1 cellular context compared by ENCODE assay signal in the genomic region with DNA sequence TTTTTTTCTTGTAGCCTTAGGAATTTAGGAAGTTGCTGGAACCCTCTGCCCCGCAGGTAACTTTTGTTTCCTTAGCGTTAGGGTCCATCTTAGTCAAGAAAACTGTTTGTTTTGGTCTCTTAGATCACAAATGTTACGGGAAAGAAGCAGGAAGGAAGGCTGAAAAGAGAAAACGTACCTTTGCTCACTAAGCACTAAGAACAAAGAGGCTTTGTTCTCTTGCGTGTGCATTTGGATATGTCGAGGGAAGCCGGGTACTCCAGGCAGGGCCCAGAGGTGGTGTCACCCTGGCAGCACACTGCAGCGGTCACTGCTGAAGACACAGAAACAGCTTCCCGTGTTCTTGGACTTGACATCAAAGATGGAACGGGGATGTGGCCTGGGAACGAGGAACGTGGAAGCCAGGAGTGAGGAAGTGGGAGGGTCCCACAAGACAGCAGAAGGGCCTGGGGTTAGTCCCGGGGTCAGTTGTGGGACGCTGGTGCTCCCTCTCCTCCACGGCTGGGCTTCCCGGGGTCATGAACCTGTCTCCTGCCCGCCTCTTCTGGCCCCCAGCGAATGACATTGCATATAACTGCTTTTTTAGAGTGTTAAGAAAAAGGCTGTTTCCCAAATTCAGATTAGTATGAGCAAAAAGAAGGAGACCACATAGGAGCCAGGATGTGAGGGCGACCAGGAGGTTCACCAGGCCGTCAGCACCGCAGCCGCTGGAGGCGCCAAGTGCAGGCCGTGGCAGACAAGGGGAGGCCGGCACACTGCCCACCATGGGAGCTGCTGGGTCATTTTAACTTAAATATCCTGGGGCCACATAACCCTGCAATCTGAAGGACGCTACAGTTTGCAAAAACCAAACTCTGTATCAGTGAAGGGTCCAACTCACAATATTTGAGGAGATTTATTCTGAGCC.
TF ChIP-seq lines count a peak whose summit lies in the region.

No MANE protein-coding gene starts in this region.

TF ChIP-seq in HepG2, 621 proteins besides CTCF, POLR2A, EP300 and RAD21 (continued from another document and continues in another):
- TF ChIP-seq, protein P1, sequence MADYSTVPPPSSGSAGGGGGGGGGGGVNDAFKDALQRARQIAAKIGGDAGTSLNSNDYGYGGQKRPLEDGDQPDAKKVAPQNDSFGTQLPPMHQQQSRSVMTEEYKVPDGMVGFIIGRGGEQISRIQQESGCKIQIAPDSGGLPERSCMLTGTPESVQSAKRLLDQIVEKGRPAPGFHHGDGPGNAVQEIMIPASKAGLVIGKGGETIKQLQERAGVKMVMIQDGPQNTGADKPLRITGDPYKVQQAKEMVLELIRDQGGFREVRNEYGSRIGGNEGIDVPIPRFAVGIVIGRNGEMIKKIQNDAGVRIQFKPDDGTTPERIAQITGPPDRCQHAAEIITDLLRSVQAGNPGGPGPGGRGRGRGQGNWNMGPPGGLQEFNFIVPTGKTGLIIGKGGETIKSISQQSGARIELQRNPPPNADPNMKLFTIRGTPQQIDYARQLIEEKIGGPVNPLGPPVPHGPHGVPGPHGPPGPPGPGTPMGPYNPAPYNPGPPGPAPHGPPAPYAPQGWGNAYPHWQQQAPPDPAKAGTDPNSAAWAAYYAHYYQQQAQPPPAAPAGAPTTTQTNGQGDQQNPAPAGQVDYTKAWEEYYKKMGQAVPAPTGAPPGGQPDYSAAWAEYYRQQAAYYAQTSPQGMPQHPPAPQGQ (CRISPR knock-in tag; IDR thresholded peaks at IDR 0.05; ENCODE audit: borderline replicate concordance), result 0 out of 2 replicates have a peak, but pooled peaks have one; percentile 41
- TF ChIP-seq HCFC1 (IDR thresholded peaks at IDR 0.05; ENCODE audit: low read depth, low read length) (no peak), ZNF317 (CRISPR knock-in tag; IDR thresholded peaks at IDR 0.05) (no peak), GZF1 (CRISPR knock-in tag; IDR thresholded peaks at IDR 0.05) (no peak), PHF8 (CRISPR knock-in tag; IDR thresholded peaks at IDR 0.05) (peak; percentile 45; the same call in 1 of the 2 replicates), RCOR2 (CRISPR knock-in tag; IDR thresholded peaks at IDR 0.05) (peak; percentile 45; the same call in 1 of the 2 replicates), SOX5 (CRISPR knock-in tag; IDR thresholded peaks at IDR 0.05; ENCODE audit: borderline replicate concordance) (peak; percentile 89), ATAD3A (CRISPR knock-in tag; IDR thresholded peaks at IDR 0.05) (no peak), ZNF781 (CRISPR knock-in tag; IDR thresholded peaks at IDR 0.05; ENCODE audit: borderline replicate concordance, not compliant biosample characterization) (no peak), ZNF567 (CRISPR knock-in tag; IDR thresholded peaks at IDR 0.05; ENCODE audit: borderline replicate concordance) (no peak), HNRNPLL (IDR thresholded peaks at IDR 0.05; ENCODE audit: low read depth, low read length, poor library complexity, severe bottlenecking) (peak; percentile 8), SMARCC2 (IDR thresholded peaks at IDR 0.05) (no peak), GABPA (IDR thresholded peaks at IDR 0.05; ENCODE audit: low read depth, low read length) (no peak), GABPA (CRISPR knock-in tag; IDR thresholded peaks at IDR 0.05; ENCODE audit: low read depth) (0 out of 2 replicates have a peak, but pooled peaks have one; percentile 39), ZNF678 (CRISPR knock-in tag; IDR thresholded peaks at IDR 0.05) (no peak), ZNF510 (CRISPR knock-in tag; IDR thresholded peaks at IDR 0.05; ENCODE audit: low read depth) (0 out of 2 replicates have a peak, but pooled peaks have one; percentile 17), NONO (IDR thresholded peaks at IDR 0.05) (no peak), NONO (CRISPR knock-in tag; conservative IDR thresholded peaks at IDR 0.05) (no peak), RFX1 (IDR thresholded peaks at IDR 0.05) (no peak), NPAS2 (CRISPR knock-in tag; IDR thresholded peaks at IDR 0.05; ENCODE audit: borderline replicate concordance) (no peak), TEAD2 (CRISPR knock-in tag; IDR thresholded peaks at IDR 0.05) (no peak), ZFP90 (CRISPR knock-in tag; IDR thresholded peaks at IDR 0.05; ENCODE audit: borderline replicate concordance) (no peak), ZNF251 (CRISPR knock-in tag; IDR thresholded peaks at IDR 0.05) (no peak), RORA (CRISPR knock-in tag; IDR thresholded peaks at IDR 0.05) (no peak), TOPORS (CRISPR knock-in tag; IDR thresholded peaks at IDR 0.05) (no peak)
- TF ChIP-seq, protein P2, sequence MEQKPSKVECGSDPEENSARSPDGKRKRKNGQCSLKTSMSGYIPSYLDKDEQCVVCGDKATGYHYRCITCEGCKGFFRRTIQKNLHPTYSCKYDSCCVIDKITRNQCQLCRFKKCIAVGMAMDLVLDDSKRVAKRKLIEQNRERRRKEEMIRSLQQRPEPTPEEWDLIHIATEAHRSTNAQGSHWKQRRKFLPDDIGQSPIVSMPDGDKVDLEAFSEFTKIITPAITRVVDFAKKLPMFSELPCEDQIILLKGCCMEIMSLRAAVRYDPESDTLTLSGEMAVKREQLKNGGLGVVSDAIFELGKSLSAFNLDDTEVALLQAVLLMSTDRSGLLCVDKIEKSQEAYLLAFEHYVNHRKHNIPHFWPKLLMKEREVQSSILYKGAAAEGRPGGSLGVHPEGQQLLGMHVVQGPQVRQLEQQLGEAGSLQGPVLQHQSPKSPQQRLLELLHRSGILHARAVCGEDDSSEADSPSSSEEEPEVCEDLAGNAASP (CRISPR knock-in tag; IDR thresholded peaks at IDR 0.05; ENCODE audit: borderline replicate concordance), result peak; percentile 66; the same call in 1 of the 2 replicates
- TF ChIP-seq, protein P3, sequence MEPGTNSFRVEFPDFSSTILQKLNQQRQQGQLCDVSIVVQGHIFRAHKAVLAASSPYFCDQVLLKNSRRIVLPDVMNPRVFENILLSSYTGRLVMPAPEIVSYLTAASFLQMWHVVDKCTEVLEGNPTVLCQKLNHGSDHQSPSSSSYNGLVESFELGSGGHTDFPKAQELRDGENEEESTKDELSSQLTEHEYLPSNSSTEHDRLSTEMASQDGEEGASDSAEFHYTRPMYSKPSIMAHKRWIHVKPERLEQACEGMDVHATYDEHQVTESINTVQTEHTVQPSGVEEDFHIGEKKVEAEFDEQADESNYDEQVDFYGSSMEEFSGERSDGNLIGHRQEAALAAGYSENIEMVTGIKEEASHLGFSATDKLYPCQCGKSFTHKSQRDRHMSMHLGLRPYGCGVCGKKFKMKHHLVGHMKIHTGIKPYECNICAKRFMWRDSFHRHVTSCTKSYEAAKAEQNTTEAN (CRISPR knock-in tag; conservative IDR thresholded peaks at IDR 0.05), result no peak
- TF ChIP-seq, protein P4, sequence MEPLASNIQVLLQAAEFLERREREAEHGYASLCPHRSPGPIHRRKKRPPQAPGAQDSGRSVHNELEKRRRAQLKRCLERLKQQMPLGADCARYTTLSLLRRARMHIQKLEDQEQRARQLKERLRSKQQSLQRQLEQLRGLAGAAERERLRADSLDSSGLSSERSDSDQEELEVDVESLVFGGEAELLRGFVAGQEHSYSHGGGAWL (CRISPR knock-in tag; IDR thresholded peaks at IDR 0.05), result no peak
- TF ChIP-seq, protein P5, sequence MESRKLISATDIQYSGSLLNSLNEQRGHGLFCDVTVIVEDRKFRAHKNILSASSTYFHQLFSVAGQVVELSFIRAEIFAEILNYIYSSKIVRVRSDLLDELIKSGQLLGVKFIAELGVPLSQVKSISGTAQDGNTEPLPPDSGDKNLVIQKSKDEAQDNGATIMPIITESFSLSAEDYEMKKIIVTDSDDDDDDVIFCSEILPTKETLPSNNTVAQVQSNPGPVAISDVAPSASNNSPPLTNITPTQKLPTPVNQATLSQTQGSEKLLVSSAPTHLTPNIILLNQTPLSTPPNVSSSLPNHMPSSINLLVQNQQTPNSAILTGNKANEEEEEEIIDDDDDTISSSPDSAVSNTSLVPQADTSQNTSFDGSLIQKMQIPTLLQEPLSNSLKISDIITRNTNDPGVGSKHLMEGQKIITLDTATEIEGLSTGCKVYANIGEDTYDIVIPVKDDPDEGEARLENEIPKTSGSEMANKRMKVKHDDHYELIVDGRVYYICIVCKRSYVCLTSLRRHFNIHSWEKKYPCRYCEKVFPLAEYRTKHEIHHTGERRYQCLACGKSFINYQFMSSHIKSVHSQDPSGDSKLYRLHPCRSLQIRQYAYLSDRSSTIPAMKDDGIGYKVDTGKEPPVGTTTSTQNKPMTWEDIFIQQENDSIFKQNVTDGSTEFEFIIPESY (CRISPR knock-in tag; IDR thresholded peaks at IDR 0.05), result no peak
- TF ChIP-seq, protein P6, sequence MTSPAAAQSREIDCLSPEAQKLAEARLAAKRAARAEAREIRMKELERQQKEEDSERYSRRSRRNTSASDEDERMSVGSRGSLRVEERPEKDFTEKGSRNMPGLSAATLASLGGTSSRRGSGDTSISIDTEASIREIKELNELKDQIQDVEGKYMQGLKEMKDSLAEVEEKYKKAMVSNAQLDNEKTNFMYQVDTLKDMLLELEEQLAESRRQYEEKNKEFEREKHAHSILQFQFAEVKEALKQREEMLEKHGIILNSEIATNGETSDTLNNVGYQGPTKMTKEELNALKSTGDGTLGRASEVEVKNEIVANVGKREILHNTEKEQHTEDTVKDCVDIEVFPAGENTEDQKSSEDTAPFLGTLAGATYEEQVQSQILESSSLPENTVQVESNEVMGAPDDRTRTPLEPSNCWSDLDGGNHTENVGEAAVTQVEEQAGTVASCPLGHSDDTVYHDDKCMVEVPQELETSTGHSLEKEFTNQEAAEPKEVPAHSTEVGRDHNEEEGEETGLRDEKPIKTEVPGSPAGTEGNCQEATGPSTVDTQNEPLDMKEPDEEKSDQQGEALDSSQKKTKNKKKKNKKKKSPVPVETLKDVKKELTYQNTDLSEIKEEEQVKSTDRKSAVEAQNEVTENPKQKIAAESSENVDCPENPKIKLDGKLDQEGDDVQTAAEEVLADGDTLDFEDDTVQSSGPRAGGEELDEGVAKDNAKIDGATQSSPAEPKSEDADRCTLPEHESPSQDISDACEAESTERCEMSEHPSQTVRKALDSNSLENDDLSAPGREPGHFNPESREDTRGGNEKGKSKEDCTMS (CRISPR knock-in tag; conservative IDR thresholded peaks at IDR 0.05), result no peak
- TF ChIP-seq, protein P7, sequence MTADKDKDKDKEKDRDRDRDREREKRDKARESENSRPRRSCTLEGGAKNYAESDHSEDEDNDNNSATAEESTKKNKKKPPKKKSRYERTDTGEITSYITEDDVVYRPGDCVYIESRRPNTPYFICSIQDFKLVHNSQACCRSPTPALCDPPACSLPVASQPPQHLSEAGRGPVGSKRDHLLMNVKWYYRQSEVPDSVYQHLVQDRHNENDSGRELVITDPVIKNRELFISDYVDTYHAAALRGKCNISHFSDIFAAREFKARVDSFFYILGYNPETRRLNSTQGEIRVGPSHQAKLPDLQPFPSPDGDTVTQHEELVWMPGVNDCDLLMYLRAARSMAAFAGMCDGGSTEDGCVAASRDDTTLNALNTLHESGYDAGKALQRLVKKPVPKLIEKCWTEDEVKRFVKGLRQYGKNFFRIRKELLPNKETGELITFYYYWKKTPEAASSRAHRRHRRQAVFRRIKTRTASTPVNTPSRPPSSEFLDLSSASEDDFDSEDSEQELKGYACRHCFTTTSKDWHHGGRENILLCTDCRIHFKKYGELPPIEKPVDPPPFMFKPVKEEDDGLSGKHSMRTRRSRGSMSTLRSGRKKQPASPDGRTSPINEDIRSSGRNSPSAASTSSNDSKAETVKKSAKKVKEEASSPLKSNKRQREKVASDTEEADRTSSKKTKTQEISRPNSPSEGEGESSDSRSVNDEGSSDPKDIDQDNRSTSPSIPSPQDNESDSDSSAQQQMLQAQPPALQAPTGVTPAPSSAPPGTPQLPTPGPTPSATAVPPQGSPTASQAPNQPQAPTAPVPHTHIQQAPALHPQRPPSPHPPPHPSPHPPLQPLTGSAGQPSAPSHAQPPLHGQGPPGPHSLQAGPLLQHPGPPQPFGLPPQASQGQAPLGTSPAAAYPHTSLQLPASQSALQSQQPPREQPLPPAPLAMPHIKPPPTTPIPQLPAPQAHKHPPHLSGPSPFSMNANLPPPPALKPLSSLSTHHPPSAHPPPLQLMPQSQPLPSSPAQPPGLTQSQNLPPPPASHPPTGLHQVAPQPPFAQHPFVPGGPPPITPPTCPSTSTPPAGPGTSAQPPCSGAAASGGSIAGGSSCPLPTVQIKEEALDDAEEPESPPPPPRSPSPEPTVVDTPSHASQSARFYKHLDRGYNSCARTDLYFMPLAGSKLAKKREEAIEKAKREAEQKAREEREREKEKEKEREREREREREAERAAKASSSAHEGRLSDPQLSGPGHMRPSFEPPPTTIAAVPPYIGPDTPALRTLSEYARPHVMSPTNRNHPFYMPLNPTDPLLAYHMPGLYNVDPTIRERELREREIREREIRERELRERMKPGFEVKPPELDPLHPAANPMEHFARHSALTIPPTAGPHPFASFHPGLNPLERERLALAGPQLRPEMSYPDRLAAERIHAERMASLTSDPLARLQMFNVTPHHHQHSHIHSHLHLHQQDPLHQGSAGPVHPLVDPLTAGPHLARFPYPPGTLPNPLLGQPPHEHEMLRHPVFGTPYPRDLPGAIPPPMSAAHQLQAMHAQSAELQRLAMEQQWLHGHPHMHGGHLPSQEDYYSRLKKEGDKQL (CRISPR knock-in tag; IDR thresholded peaks at IDR 0.05; ENCODE audit: low read depth), result no peak
- TF ChIP-seq, protein P8, sequence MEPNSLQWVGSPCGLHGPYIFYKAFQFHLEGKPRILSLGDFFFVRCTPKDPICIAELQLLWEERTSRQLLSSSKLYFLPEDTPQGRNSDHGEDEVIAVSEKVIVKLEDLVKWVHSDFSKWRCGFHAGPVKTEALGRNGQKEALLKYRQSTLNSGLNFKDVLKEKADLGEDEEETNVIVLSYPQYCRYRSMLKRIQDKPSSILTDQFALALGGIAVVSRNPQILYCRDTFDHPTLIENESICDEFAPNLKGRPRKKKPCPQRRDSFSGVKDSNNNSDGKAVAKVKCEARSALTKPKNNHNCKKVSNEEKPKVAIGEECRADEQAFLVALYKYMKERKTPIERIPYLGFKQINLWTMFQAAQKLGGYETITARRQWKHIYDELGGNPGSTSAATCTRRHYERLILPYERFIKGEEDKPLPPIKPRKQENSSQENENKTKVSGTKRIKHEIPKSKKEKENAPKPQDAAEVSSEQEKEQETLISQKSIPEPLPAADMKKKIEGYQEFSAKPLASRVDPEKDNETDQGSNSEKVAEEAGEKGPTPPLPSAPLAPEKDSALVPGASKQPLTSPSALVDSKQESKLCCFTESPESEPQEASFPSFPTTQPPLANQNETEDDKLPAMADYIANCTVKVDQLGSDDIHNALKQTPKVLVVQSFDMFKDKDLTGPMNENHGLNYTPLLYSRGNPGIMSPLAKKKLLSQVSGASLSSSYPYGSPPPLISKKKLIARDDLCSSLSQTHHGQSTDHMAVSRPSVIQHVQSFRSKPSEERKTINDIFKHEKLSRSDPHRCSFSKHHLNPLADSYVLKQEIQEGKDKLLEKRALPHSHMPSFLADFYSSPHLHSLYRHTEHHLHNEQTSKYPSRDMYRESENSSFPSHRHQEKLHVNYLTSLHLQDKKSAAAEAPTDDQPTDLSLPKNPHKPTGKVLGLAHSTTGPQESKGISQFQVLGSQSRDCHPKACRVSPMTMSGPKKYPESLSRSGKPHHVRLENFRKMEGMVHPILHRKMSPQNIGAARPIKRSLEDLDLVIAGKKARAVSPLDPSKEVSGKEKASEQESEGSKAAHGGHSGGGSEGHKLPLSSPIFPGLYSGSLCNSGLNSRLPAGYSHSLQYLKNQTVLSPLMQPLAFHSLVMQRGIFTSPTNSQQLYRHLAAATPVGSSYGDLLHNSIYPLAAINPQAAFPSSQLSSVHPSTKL (CRISPR knock-in tag; IDR thresholded peaks at IDR 0.05), result peak; percentile 74
